Comparison of ENCODE assay signal across 21 cellular contexts in genomic region chr11:9274499-9275228, GRCh38. TPM values are rescaled to one million over a fixed set of nuclear protein-coding genes. Genes with fewer than 3 reads are reported as not detected.
DNase-seq lines count a peak whose midpoint lies in the region; ATAC-seq and TF ChIP-seq lines count a peak whose summit lies in the region.
"Had no signal": no experiment of that assay in that cellular context is flagged by ENCODE, and none has a peak within 500 bp of the region (broad histone marks: within the 10 kb centered on the region; RNA-seq: fewer than 3 reads in every experiment).

No MANE protein-coding gene starts in this region.

- peaks cover 4% of the 10 kb centered on the region for H3K36me3 Mint-ChIP-seq in effector memory CD8-positive, alpha-beta T cell (ENCODE audit: insufficient read depth)

- H3K27ac Mint-ChIP-seq in effector memory CD8-positive, alpha-beta T cell, result peak overlapping the region; percentile 30 to 84
- H3K27ac Mint-ChIP-seq: T-cell had no signal

- H3K4me1 Mint-ChIP-seq in effector memory CD8-positive, alpha-beta T cell (ENCODE audit: low read depth in 2 of 2), result peaks cover 0 to 3% of the 10 kb centered on the region in 2 donors

- no peaks in the 10 kb centered on the region for H3K9me3 Mint-ChIP-seq in effector memory CD8-positive, alpha-beta T cell
- H3K9me3 Mint-ChIP-seq: naive thymus-derived CD4-positive, alpha-beta T cell; T-cell had no signal

- peaks cover 0 to 9% of the 10 kb centered on the region in 2 donors for H3K4me1 ChIP-seq in right atrium auricular region
- H3K4me1 ChIP-seq in vagina, result no peaks in the 10 kb centered on the region

- peak overlapping the region in 1 of 2 donors; percentile 45 for H3K27ac ChIP-seq in right atrium auricular region
- no peak overlapping the region for H3K27ac ChIP-seq in vagina
- H3K27ac ChIP-seq: psoas muscle had no signal

- no peak for TF ChIP-seq CTCF in right atrium auricular region (IDR thresholded peaks at IDR 0.05)
- no peak for TF ChIP-seq CTCF in vagina (IDR thresholded peaks at IDR 0.05)

- H3K36me3 ChIP-seq in right atrium auricular region (no peaks in the 10 kb centered on the region), vagina (no peaks in the 10 kb centered on the region)

- H3K27me3 ChIP-seq in right atrium auricular region (no peaks in the 10 kb centered on the region), vagina (no peaks in the 10 kb centered on the region)

- no peaks in the 10 kb centered on the region for H3K9me3 ChIP-seq in right atrium auricular region
- H3K9me3 ChIP-seq in vagina, result no peaks in the 10 kb centered on the region
- H3K9me3 ChIP-seq: psoas muscle had no signal

- no peaks in the 10 kb centered on the region for H3K27me3 Mint-ChIP-seq in effector memory CD8-positive, alpha-beta T cell
- H3K27me3 Mint-ChIP-seq: T-cell had no signal

- peak; percentile 60 for ATAC-seq in Right ventricle myocardium inferior
- ATAC-seq in effector memory CD8-positive, alpha-beta T cell (replicated peaks), result no peak
- ATAC-seq in left lobe of liver, result peak; percentile 12
- ATAC-seq: T-cell had no signal

- intact Hi-C loops in Right ventricle myocardium inferior (cut with DNase I) (no loop called here), vagina (cut with DNase I) (no loop called here)

- H3K4me3 ChIP-seq in right atrium auricular region, result no peak overlapping the region
- no peak overlapping the region for H3K4me3 ChIP-seq in vagina
- H3K4me3 ChIP-seq: psoas muscle had no signal

- no peak for TF ChIP-seq POLR2A in vagina (IDR thresholded peaks at IDR 0.05)

- no peak for DNase-seq in Right ventricle myocardium inferior (ENCODE audit: missing footprints)
- no peak for DNase-seq in right atrium auricular region (ENCODE audit: low spot score)
- DNase-seq in effector memory CD8-positive, alpha-beta T cell, result no peak
- DNase-seq in left lobe of liver (ENCODE audit: low spot score), result no peak
- no peak for DNase-seq in stimulated activated CD8-positive, alpha-beta memory T cell treated with anti-CD3 and anti-CD28 coated beads, Interleukin-4, amount 100 ng/mL, for 48 hours
- DNase-seq in NCI-H187 treated with DMSO at 0.1 percent for 48 hours (lab: John Stamatoyannopoulos, UW), result no peak
- no peak for DNase-seq in stimulated activated CD4-positive, alpha-beta T cell treated with anti-CD3 and anti-CD28 coated beads, Interleukin-4, amount 100 ng/mL, for 24 hours
- DNase-seq in vagina (ENCODE audit: extremely low spot score in 2 of 2), result no peak
- DNase-seq: activated CD4-positive, alpha-beta T cell treated with anti-CD3 and anti-CD28 coated beads, Interleukin-2, amount 50 U/mL, for 1 hour; cerebellar nuclear complex; DMS79 treated with DMSO at 0.1 percent for 48 hours; hippocampal formation; islet precursor cell; KG1; naive thymus-derived CD4-positive, alpha-beta T cell; NCI-H2081; NCI-H510A treated with DMSO at 0.1 percent for 48 hours; psoas muscle; small intestine; stimulated activated CD4-positive, alpha-beta T cell treated with anti-CD3 and anti-CD28 coated beads, Interleukin-4, amount 100 ng/mL, for 1 hour; T-cell had no signal

- no peak overlapping the region for H3K4me3 Mint-ChIP-seq in effector memory CD8-positive, alpha-beta T cell
- H3K4me3 Mint-ChIP-seq: naive thymus-derived CD4-positive, alpha-beta T cell; T-cell had no signal

RNA-seq across cellular contexts. Expression of gene DENND5A, which starts 9.5 kb away (rescaled TPM):
- total RNA-seq in Right ventricle myocardium inferior, result 105 TPM
- 10 to 100 TPM; 75.8 to 96.7 TPM for total RNA-seq in right atrium auricular region
- total RNA-seq in left lobe of liver, result 15.5 TPM
- total RNA-seq in vagina, result 82.0 TPM

RNA-seq across cellular contexts. Expression of gene TMEM41B, which starts 39.7 kb away (rescaled TPM):
- 17.4 TPM for total RNA-seq in Right ventricle myocardium inferior
- 10 to 100 TPM; 16.9 to 20.4 TPM for total RNA-seq in right atrium auricular region
- total RNA-seq in left lobe of liver, result 22.7 TPM
- 18.9 TPM for total RNA-seq in vagina
